ENCODE assay signal across 7 cellular contexts in the genomic region with DNA sequence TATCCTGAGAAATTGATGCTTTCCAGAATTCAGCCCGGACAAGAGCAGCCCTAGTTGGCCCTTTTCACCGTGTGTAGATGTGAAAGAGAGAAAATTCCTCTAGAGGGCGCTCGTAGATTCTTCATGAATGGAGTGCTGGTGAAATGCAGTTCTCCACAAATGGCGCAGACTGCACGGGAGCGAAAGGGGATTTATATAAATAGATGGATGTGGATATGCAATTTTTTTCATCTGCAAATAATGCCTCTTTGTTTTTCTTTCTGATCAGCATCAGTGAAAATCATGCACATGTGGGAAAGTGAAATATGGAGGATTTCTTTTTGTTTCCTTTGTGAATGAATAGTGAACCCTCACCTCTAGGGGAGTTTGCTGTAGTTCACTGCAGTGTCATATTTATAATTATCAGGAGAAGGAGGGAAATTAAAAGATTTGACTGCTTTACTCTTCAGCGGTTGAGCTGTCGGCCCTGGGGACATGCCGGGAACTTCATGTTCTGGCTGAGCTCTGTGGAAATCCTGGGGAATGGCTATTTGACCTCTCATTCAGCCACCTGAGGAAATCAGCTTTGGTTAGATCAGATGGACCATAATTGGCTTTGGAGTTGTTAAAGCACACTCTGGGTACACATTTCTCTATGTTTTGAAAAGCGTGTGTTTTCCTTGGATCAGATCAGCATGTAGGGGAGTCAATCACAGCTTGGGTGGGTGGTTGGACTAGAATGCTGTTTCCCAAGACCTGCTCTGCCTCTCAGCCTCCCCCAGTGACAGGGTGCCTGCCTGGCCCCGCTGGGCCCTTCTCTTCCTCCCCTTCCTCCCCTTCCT.
A peak's percentile ranks its signal among the peaks of the same experiment; 100 is the strongest.
DNase-seq lines count a peak whose midpoint lies in the region; ATAC-seq lines count a peak whose summit lies in the region.

No MANE protein-coding gene starts in this region.

- no peak overlapping the region for H3K14ac ChIP-seq in trophoblast cell (ENCODE audit: low read length)

- H2BK120ac ChIP-seq in trophoblast cell (ENCODE audit: insufficient read depth, low read length, poor library complexity) = no peak overlapping the region

- no peak overlapping the region for H3K4ac ChIP-seq in trophoblast cell (ENCODE audit: low read depth, low read length)

- no peak overlapping the region for H2AK5ac ChIP-seq in trophoblast cell (ENCODE audit: low read length)

- POLR2A ChIA-PET in activated CD8-positive, alpha-beta T cell treated with anti-CD3 and anti-CD28 coated beads, Interleukin-2, amount 10 ng/mL, durations not matched to agents 7 days and 5 days (lab: Charles Lee) = no interaction called here

- H4K91ac ChIP-seq in trophoblast cell (ENCODE audit: low read depth, low read length) = no peak overlapping the region

- no peak overlapping the region for H3K23ac ChIP-seq in trophoblast cell (ENCODE audit: low read length)

- H3K36me3 ChIP-seq in trophoblast cell (ENCODE audit: control insufficient read depth in 1 of 2, insufficient read depth in 2 of 2, low read length in 2 of 2) = no peaks in the 10 kb centered on the region

- no peak overlapping the region for H3K4me3 Mint-ChIP-seq in activated CD8-positive, alpha-beta T cell treated with anti-CD3 and anti-CD28 coated beads, Interleukin-2, amount 10 ng/mL, durations not matched to agents 7 days and 5 days

- H2BK12ac ChIP-seq in trophoblast cell (ENCODE audit: low read length) = no peak overlapping the region

- H3K9me3 Mint-ChIP-seq in activated CD8-positive, alpha-beta T cell treated with anti-CD3 and anti-CD28 coated beads, Interleukin-2, amount 10 ng/mL, durations not matched to agents 7 days and 5 days (ENCODE audit: insufficient read depth) = no peaks in the 10 kb centered on the region

- H2AFZ ChIP-seq in trophoblast cell (ENCODE audit: insufficient read depth, low read length, poor library complexity) = no peak overlapping the region

- no peaks in the 10 kb centered on the region for H3K36me3 Mint-ChIP-seq in activated CD8-positive, alpha-beta T cell treated with anti-CD3 and anti-CD28 coated beads, Interleukin-2, amount 10 ng/mL, durations not matched to agents 7 days and 5 days (ENCODE audit: low read depth)

- H3K4me1 ChIP-seq in trophoblast cell (ENCODE audit: control insufficient read depth in 1 of 2, insufficient read depth in 2 of 2, low read length in 2 of 2) = no peaks in the 10 kb centered on the region

- peak overlapping the region; percentile 34 for H3K4me2 ChIP-seq in trophoblast cell (ENCODE audit: low read length)

- H3K27ac ChIP-seq in trophoblast cell (ENCODE audit: low read depth, low read length) = no peak overlapping the region

- H2BK5ac ChIP-seq in trophoblast cell (ENCODE audit: low read depth, low read length, poor library complexity) = no peak overlapping the region

- H3K79me1 ChIP-seq in trophoblast cell (ENCODE audit: low read length) = no peaks in the 10 kb centered on the region

- H3K9me3 ChIP-seq in trophoblast cell (ENCODE audit: insufficient read depth, low read depth, low read length) = no peaks in the 10 kb centered on the region

- H3K27me3 ChIP-seq in trophoblast cell (ENCODE audit: insufficient read depth, low read length) = no peaks in the 10 kb centered on the region

- ATAC-seq in GM19397 (IDR thresholded peaks at IDR 0.05; ENCODE audit: unreplicated experiment) (peak; percentile 74), HG03342 (IDR thresholded peaks at IDR 0.05; ENCODE audit: unreplicated experiment) (peak; percentile 73)
- ATAC-seq in activated CD8-positive, alpha-beta T cell treated with anti-CD3 and anti-CD28 coated beads, Interleukin-2, amount 10 ng/mL, durations not matched to agents 7 days and 5 days = peak; percentile 82

- no peaks in the 10 kb centered on the region for H3K79me2 ChIP-seq in trophoblast cell (ENCODE audit: control insufficient read depth, insufficient read depth, low read length, poor library complexity)

- no peak overlapping the region for H4K8ac ChIP-seq in trophoblast cell (ENCODE audit: low read depth, low read length)

- H3K27ac Mint-ChIP-seq in activated CD8-positive, alpha-beta T cell treated with anti-CD3 and anti-CD28 coated beads, Interleukin-2, amount 10 ng/mL, durations not matched to agents 7 days and 5 days = no peak overlapping the region

- H3K4me3 ChIP-seq in trophoblast cell (ENCODE audit: low read depth, low read length) = no peak overlapping the region

- CTCF ChIA-PET in activated CD8-positive, alpha-beta T cell treated with anti-CD3 and anti-CD28 coated beads, Interleukin-2, amount 10 ng/mL, durations not matched to agents 7 days and 5 days (lab: Charles Lee) = interaction anchor here (0.7 to 2.7 kb wide), 12 partner anchors 10 to 325 kb away, joined by 3 to 10 read pairs (median 3); no protein-coding TSS in a partner anchor

- H3K9ac ChIP-seq in trophoblast cell (ENCODE audit: low read length) = no peak overlapping the region

- peaks cover 7% of the 10 kb centered on the region for H3K4me1 Mint-ChIP-seq in activated CD8-positive, alpha-beta T cell treated with anti-CD3 and anti-CD28 coated beads, Interleukin-2, amount 10 ng/mL, durations not matched to agents 7 days and 5 days (ENCODE audit: low read depth)

- peaks cover 3% of the 10 kb centered on the region for H3K27me3 Mint-ChIP-seq in activated CD8-positive, alpha-beta T cell treated with anti-CD3 and anti-CD28 coated beads, Interleukin-2, amount 10 ng/mL, durations not matched to agents 7 days and 5 days (ENCODE audit: low read depth)

- WGBS in trophoblast cell (ENCODE audit: extremely low coverage, insufficient coverage, insufficient read length) = no CpG with 5 or more reads among the region's 12 CpGs

- no peak overlapping the region for H3K18ac ChIP-seq in trophoblast cell (ENCODE audit: low read length)

- H4K12ac ChIP-seq in trophoblast cell (ENCODE audit: low read depth, low read length) = no peak overlapping the region

- DNase-seq in EH (ENCODE audit: low read depth) (peak; percentile 54), NCI-H2227 (lab: John Stamatoyannopoulos, UW; ENCODE audit: unreplicated experiment) (peak; percentile 74), glomerular endothelial cell (ENCODE audit: extremely low read depth, low read depth, low spot score) (peak; percentile 66), trophoblast cell (peak; percentile 48 to 81)
- DNase-seq in activated CD8-positive, alpha-beta T cell treated with anti-CD3 and anti-CD28 coated beads, Interleukin-2, amount 10 ng/mL, durations not matched to agents 7 days and 5 days = peak; percentile 59
